In the genomic region with DNA sequence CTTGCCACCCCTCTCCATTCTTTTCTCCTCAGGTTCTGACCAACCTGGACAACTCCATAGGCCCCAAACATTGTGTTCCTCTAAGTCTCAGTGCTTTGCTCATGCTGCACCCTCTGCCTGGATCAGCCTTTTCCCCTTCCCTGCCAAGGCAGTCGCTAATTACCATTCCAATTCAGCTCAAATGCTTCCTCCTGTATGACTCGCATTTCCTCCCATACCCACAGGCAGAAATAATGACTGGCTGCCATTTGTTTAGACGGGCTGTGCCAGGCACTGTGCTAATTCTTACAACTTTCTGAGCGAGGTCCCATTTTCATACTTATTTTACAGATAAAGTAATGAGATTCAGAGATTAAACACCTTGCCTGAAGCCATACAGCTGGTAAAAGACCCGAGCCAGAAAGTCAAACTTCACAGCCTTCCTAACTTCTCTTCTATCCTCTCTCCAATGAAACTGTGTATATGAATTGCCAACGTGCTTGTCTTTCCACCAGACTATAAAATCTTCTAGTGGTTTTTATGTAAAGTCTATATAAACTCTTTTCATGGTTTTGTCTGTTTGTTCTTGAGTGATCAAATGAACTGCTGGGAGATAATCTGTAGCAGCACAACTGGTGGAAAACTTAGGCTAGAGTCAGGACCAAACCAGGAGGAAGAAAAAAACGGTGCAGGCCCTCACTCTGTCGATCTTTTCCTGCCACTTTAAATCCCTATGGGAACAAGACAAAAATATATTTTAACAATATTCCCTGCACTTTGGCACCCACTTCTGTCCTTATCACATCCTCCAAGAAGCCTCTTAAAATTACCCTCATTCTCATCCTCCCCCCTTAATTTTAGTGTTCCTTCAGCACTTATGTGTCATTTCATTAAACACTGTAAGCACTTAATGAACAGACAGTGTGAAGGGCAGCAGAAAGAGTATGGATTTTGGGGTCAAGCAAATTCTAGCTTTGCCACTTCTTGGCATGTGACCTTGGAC, we compare ENCODE assay signal across 12 cellular contexts. TPM values are rescaled to one million over a fixed set of nuclear protein-coding genes. Genes with fewer than 3 reads are reported as not detected.
A peak's percentile ranks its signal among the peaks of the same experiment; 100 is the strongest.
DNase-seq lines count a peak whose midpoint lies in the region; ATAC-seq and TF ChIP-seq lines count a peak whose summit lies in the region.
"Had no signal": no experiment of that assay in that cellular context is flagged by ENCODE, and none has a peak within 500 bp of the region (broad histone marks: within the 10 kb centered on the region; RNA-seq: fewer than 3 reads in every experiment).

No MANE protein-coding gene starts in this region.

- no peak for TF ChIP-seq CTCF in spleen (IDR thresholded peaks at IDR 0.05 in 8 of 11, conservative IDR thresholded peaks at IDR 0.05 in 3 of 11)

- ATAC-seq in SK-N-SH treated with all-trans-retinoic acid at 6 μM for 48 hours, result peak; percentile 61
- no peak for ATAC-seq in GM18907 (IDR thresholded peaks at IDR 0.05; ENCODE audit: unreplicated experiment)

- intact Hi-C loops in spleen (cut with DNase I; ENCODE audit: low total_unique reads), result no loop called here

- TF ChIP-seq POLR2A in spleen (IDR thresholded peaks at IDR 0.05), result no peak

- H3K36me3 ChIP-seq in spleen, result no peaks in the 10 kb centered on the region
- H3K36me3 ChIP-seq: esophagus muscularis mucosa, tibial nerve had no signal

- DNase-seq in DMS53 treated with DMSO at 0.1 percent for 48 hours (lab: John Stamatoyannopoulos, UW; ENCODE audit: unreplicated experiment) (peak; percentile 83), Kasumi-1 (lab: John Stamatoyannopoulos, UW) (peak; percentile 28 to 29), hepatic stellate cell (ENCODE audit: low spot score) (peak; percentile 31), spleen (no peak), RPMI8226 (no peak)
- DNase-seq in NK-92 treated with Interleukin-12 subunit alpha and Interleukin-12 subunit beta, amount 100 ng/mL, for 24 hours (lab: John Stamatoyannopoulos, UW), result no peak
- DNase-seq: NCI-H524; stimulated activated CD4-positive, alpha-beta T cell treated with anti-CD3 and anti-CD28 coated beads, Interleukin-2, amount 100 ng/mL, for 24 hours had no signal

- WGBS in spleen, 5 donors, result 35 to 43% (median 38%) methylated on average over 8 of the region's 8 CpGs

- H3K4me1 ChIP-seq in spleen, result no peaks in the 10 kb centered on the region
- H3K4me1 ChIP-seq: esophagus muscularis mucosa, tibial nerve had no signal

- no peak overlapping the region for H3K4me3 ChIP-seq in spleen
- H3K4me3 ChIP-seq: esophagus muscularis mucosa, tibial nerve had no signal

- H3K9me3 ChIP-seq in spleen, result no peaks in the 10 kb centered on the region
- H3K9me3 ChIP-seq: esophagus muscularis mucosa, tibial nerve had no signal

- no peak overlapping the region for H3K27ac ChIP-seq in spleen
- H3K27ac ChIP-seq: esophagus muscularis mucosa, tibial nerve had no signal

- peaks cover 0 to 31% (median 0%) of the 10 kb centered on the region in 7 donors for H3K27me3 ChIP-seq in spleen (replicated peaks in 1 of 7)

TF ChIP-seq in SK-N-SH treated with all-trans-retinoic acid at 6 μM for 48 hours, 23 proteins besides CTCF, POLR2A, EP300 and RAD21:
- TF ChIP-seq ARNTL (CRISPR knock-in tag; IDR thresholded peaks at IDR 0.05; ENCODE audit: borderline replicate concordance, low read depth) (no peak), TOX (CRISPR knock-in tag; IDR thresholded peaks at IDR 0.05; ENCODE audit: borderline replicate concordance) (no peak), GLIS3 (CRISPR knock-in tag; IDR thresholded peaks at IDR 0.05) (no peak), ISL1 (CRISPR knock-in tag; IDR thresholded peaks at IDR 0.05) (no peak), ZNF8 (CRISPR knock-in tag; IDR thresholded peaks at IDR 0.05) (no peak), RARB (CRISPR knock-in tag; IDR thresholded peaks at IDR 0.05) (no peak), ZFP3 (CRISPR knock-in tag; IDR thresholded peaks at IDR 0.05) (no peak), ZC3H10 (CRISPR knock-in tag; IDR thresholded peaks at IDR 0.05) (no peak), PPARA (CRISPR knock-in tag; IDR thresholded peaks at IDR 0.05; ENCODE audit: borderline replicate concordance) (no peak), OSR1 (CRISPR knock-in tag; IDR thresholded peaks at IDR 0.05) (no peak), ESRRG (CRISPR knock-in tag; IDR thresholded peaks at IDR 0.05) (no peak), ZNF70 (CRISPR knock-in tag; IDR thresholded peaks at IDR 0.05) (no peak)
- TF ChIP-seq, protein P1, sequence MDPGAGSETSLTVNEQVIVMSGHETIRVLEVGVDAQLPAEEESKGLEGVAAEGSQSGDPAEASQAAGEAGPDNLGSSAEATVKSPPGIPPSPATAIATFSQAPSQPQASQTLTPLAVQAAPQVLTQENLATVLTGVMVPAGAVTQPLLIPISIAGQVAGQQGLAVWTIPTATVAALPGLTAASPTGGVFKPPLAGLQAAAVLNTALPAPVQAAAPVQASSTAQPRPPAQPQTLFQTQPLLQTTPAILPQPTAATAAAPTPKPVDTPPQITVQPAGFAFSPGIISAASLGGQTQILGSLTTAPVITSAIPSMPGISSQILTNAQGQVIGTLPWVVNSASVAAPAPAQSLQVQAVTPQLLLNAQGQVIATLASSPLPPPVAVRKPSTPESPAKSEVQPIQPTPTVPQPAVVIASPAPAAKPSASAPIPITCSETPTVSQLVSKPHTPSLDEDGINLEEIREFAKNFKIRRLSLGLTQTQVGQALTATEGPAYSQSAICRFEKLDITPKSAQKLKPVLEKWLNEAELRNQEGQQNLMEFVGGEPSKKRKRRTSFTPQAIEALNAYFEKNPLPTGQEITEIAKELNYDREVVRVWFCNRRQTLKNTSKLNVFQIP (CRISPR knock-in tag; IDR thresholded peaks at IDR 0.05; ENCODE audit: borderline replicate concordance, low read depth), result no peak
- TF ChIP-seq, protein P2, sequence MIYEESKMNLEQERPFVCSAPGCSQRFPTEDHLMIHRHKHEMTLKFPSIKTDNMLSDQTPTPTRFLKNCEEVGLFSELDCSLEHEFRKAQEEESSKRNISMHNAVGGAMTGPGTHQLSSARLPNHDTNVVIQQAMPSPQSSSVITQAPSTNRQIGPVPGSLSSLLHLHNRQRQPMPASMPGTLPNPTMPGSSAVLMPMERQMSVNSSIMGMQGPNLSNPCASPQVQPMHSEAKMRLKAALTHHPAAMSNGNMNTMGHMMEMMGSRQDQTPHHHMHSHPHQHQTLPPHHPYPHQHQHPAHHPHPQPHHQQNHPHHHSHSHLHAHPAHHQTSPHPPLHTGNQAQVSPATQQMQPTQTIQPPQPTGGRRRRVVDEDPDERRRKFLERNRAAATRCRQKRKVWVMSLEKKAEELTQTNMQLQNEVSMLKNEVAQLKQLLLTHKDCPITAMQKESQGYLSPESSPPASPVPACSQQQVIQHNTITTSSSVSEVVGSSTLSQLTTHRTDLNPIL (CRISPR knock-in tag; IDR thresholded peaks at IDR 0.05; ENCODE audit: low read depth), result no peak
TF ChIP-seq in SK-N-SH treated with all-trans-retinoic acid at 6 μM for 48 hours: peak in this region for 0.

RNA-seq across cellular contexts. Expression of a gene that starts 33.7 kb away (rescaled TPM):
- total RNA-seq in spleen, result under 1 TPM; 0.11 to 0.32 (median 0.13) TPM
- polyA plus RNA-seq in spleen, result under 1 TPM in 1 of 3 donors, not detected in 2; 0.02 TPM

Comparison
In these comparisons a context has a peak if more than half of its experiments do, and no peak if none do; other contexts are left out.
1. DNase-seq: peak in DMS53 treated with DMSO at 0.1 percent for 48 hours (single experiment), Kasumi-1 (2 of 2) and hepatic stellate cell (single experiment); none in spleen (single experiment), RPMI8226 (single experiment) and NK-92 treated with Interleukin-12 subunit alpha and Interleukin-12 subunit beta, amount 100 ng/mL, for 24 hours (single experiment).